Comparison of ENCODE assay signal across 8 cellular contexts in genomic region chr2:178479758-178480226, GRCh38. TPM values are rescaled to one million over a fixed set of nuclear protein-coding genes. Genes with fewer than 3 reads are reported as not detected.
DNase-seq lines count a peak whose midpoint lies in the region; ATAC-seq and TF ChIP-seq lines count a peak whose summit lies in the region.

No MANE protein-coding gene starts in this region.

- H3K27me3 ChIP-seq in prostate gland (replicated peaks; ENCODE audit: insufficient read depth), result no peaks in the 10 kb centered on the region

- TF ChIP-seq CTCF in GM12875 (IDR thresholded peaks at IDR 0.05; ENCODE audit: borderline replicate concordance, insufficient read depth, low read depth, low read length) (no peak), fibroblast of mammary gland (conservative IDR thresholded peaks at IDR 0.05; ENCODE audit: control insufficient read depth, insufficient read depth, low read depth, low read length) (no peak), prostate gland (IDR thresholded peaks at IDR 0.05) (peak in 1 of 4 experiments; percentile 10)

- H3K4me1 ChIP-seq in prostate gland (replicated peaks), result peaks cover 8% of the 10 kb centered on the region

- no peaks in the 10 kb centered on the region for H3K36me3 ChIP-seq in SK-N-MC (ENCODE audit: insufficient read depth, low read length)
- H3K36me3 ChIP-seq in prostate gland, result no peaks in the 10 kb centered on the region

- no peaks in the 10 kb centered on the region for H3K9me3 ChIP-seq in SK-N-MC (ENCODE audit: low read depth, low read length)
- H3K9me3 ChIP-seq in prostate gland, result no peaks in the 10 kb centered on the region

- 27% methylated on average over 19 of the region's 19 CpGs for WGBS in prostate gland

- H3K4me3 ChIP-seq in GM12875 (ENCODE audit: low read depth, low read length) (peak overlapping the region; percentile 71), SK-N-MC (peak overlapping the region; percentile 79), fibroblast of mammary gland (ENCODE audit: control insufficient read depth, low read depth, low read length) (peak overlapping the region; percentile 44), prostate gland (peak overlapping the region; percentile 78 to 88)

- no peak for TF ChIP-seq POLR2A in prostate gland (IDR thresholded peaks at IDR 0.05)

- DNase-seq in SK-N-MC (ENCODE audit: low read depth, low spot score), result no peak
- no peak for DNase-seq in fibroblast of mammary gland (ENCODE audit: low read depth)
- no peak for DNase-seq in prostate gland (ENCODE audit: low spot score)
- DNase-seq in amygdala (lab: John Stamatoyannopoulos, UW), result no peak
- DNase-seq in medulla oblongata (ENCODE audit: extremely low spot score), result no peak
- no peak for DNase-seq in NK-92 (lab: John Stamatoyannopoulos, UW; ENCODE audit: unreplicated experiment)

- H3K27ac ChIP-seq in SK-N-MC (0 out of 2 replicates have a peak overlapping the region, but pooled peaks have one; percentile 7), prostate gland (peak overlapping the region; percentile 95 to 96)

- no peak for ATAC-seq in GM21381 (IDR thresholded peaks at IDR 0.05; ENCODE audit: unreplicated experiment)

- H3K9ac ChIP-seq in SK-N-MC (ENCODE audit: insufficient read length), result peak overlapping the region; percentile 75

- intact Hi-C loops in prostate gland (cut with DNase I), result loop anchor here (2.0 kb wide), 1 partner anchor 29 kb away; the partner anchor contains the start of genes PJVK and PRKRA

RNA-seq across cellular contexts. Expression of gene PLEKHA3, which starts 0.5 kb away (rescaled TPM):
- 10 to 100 TPM in 1 of 2 donors, 1 to 10 TPM in 1; 8.2 to 15.7 TPM for total RNA-seq in prostate gland

RNA-seq across cellular contexts. Expression of gene FKBP7, which starts 1.4 kb away (rescaled TPM):
- 10 to 100 TPM in 1 of 2 donors, 1 to 10 TPM in 1; 6.0 to 12.5 TPM for total RNA-seq in prostate gland

RNA-seq across cellular contexts. Expression of gene PJVK, which starts 28.6 kb away (rescaled TPM):
- total RNA-seq in prostate gland, result 1 to 10 TPM in 1 of 2 donors, under 1 TPM in 1; 0.91 to 4.7 TPM

RNA-seq across cellular contexts. Expression of gene PRKRA, which starts 28.8 kb away (rescaled TPM):
- total RNA-seq in prostate gland, result 10 to 100 TPM; 59.8 to 67.7 TPM
